ENCODE assay signal across 8 cellular contexts in the genomic region with DNA sequence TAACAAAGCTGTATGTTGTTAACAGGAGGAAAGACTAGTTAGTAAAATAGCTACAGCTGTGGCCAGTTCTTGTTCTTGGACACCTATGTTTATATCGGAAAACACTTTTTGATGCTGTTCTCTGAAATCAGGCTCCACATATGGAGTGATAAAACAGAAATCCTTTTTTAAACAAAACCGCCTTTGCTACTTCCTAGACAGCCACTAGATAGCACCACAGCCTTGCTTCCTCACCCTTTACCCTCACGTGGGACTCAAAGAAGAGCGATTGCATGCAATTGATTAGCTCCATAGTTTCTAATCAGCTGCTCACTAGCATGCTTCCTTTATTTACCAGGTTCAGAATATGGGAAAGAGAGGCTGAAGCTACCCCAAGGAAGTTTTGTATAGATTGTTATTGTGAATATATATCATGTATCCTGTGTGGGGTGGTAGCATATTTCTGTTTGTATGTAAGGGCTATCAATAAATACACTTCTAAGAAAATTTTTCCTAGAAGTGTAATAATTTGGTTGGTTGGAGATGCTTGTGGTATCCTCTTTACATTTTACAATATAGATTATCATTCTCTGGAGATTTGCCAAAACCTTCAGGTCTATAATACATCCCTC. TPM values are rescaled to one million over a fixed set of nuclear protein-coding genes. Genes with fewer than 3 reads are reported as not detected.
A peak's percentile ranks its signal among the peaks of the same experiment; 100 is the strongest.
DNase-seq lines count a peak whose midpoint lies in the region; ATAC-seq and TF ChIP-seq lines count a peak whose summit lies in the region.

No MANE protein-coding gene starts in this region.

- no peak overlapping the region for H3K27ac ChIP-seq in foreskin keratinocyte

- H3K9me3 ChIP-seq in T-helper 17 cell (ENCODE audit: control insufficient read depth, low read length, poor library complexity, severe bottlenecking), result no peaks in the 10 kb centered on the region

- TF ChIP-seq CTCF in foreskin keratinocyte (conservative IDR thresholded peaks at IDR 0.05) (peak; percentile 82), omental fat pad (IDR thresholded peaks at IDR 0.05) (no peak)

- H3K27ac Mint-ChIP-seq in T-helper 17 cell, result no peak overlapping the region
- H3K27ac Mint-ChIP-seq in stimulated activated effector memory CD8-positive, alpha-beta T cell treated with anti-CD3 and anti-CD28 coated beads, Interleukin-12 subunit alpha, Interleukin-12 subunit beta, amount 100 ng/mL, for 72 hours, result no peak overlapping the region
- no peak overlapping the region for H3K27ac Mint-ChIP-seq in activated T-helper 2 cell treated with anti-CD3 and anti-CD28 coated beads, Interferon-gamma antibody, Interleukin-2, Interleukin-4, amounts not matched to agents 10 μg/mL and 5 μg/mL and 100 μg/mL, durations not matched to agents 14 hours and 24 hours and 36 hours

- H3K4me1 Mint-ChIP-seq in T-helper 17 cell, result peaks cover 6% of the 10 kb centered on the region
- H3K4me1 Mint-ChIP-seq in stimulated activated effector memory CD8-positive, alpha-beta T cell treated with anti-CD3 and anti-CD28 coated beads, Interleukin-12 subunit alpha, Interleukin-12 subunit beta, amount 100 ng/mL, for 72 hours, result peaks cover 5% of the 10 kb centered on the region
- peaks cover 12% of the 10 kb centered on the region for H3K4me1 Mint-ChIP-seq in activated T-helper 2 cell treated with anti-CD3 and anti-CD28 coated beads, Interferon-gamma antibody, Interleukin-2, Interleukin-4, amounts not matched to agents 10 μg/mL and 5 μg/mL and 100 μg/mL, durations not matched to agents 14 hours and 24 hours and 36 hours (ENCODE audit: low read depth)

- intact Hi-C loops in activated T-helper 2 cell treated with anti-CD3 and anti-CD28 coated beads, Interferon-gamma antibody, Interleukin-2, Interleukin-4, amounts not matched to agents 10 μg/mL and 5 μg/mL and 100 μg/mL, durations not matched to agents 14 hours and 24 hours and 36 hours (cut with micrococcal nuclease), result loop anchor here (2.0 kb wide), 2 partner anchors 45 to 263 kb away; a partner anchor contains a TSS

- no peaks in the 10 kb centered on the region for H3K4me1 ChIP-seq in foreskin keratinocyte

- DNase-seq in NCI-H2196 (lab: John Stamatoyannopoulos, UW; ENCODE audit: unreplicated experiment) (peak; percentile 2), NCI-H2196 treated with DMSO at 0.1 percent for 48 hours (lab: John Stamatoyannopoulos, UW; ENCODE audit: unreplicated experiment) (no peak), NAMALWA (ENCODE audit: low spot score) (peak; percentile 74), T-helper 17 cell (no peak), foreskin keratinocyte (peak in 1 of 2 donors; percentile 37), omental fat pad (ENCODE audit: low spot score) (no peak)
- DNase-seq in stimulated activated effector memory CD8-positive, alpha-beta T cell treated with anti-CD3 and anti-CD28 coated beads, Interleukin-12 subunit alpha, Interleukin-12 subunit beta, amount 100 ng/mL, for 72 hours (ENCODE audit: low spot score in 2 of 2), result no peak
- no peak for DNase-seq in activated T-helper 2 cell treated with anti-CD3 and anti-CD28 coated beads, Interferon-gamma antibody, Interleukin-2, Interleukin-4, amounts not matched to agents 10 μg/mL and 5 μg/mL and 100 μg/mL, durations not matched to agents 14 hours and 24 hours and 36 hours (ENCODE audit: low spot score)

- H3K9me3 Mint-ChIP-seq in stimulated activated effector memory CD8-positive, alpha-beta T cell treated with anti-CD3 and anti-CD28 coated beads, Interleukin-12 subunit alpha, Interleukin-12 subunit beta, amount 100 ng/mL, for 72 hours, result no peaks in the 10 kb centered on the region
- H3K9me3 Mint-ChIP-seq in activated T-helper 2 cell treated with anti-CD3 and anti-CD28 coated beads, Interferon-gamma antibody, Interleukin-2, Interleukin-4, amounts not matched to agents 10 μg/mL and 5 μg/mL and 100 μg/mL, durations not matched to agents 14 hours and 24 hours and 36 hours, result no peaks in the 10 kb centered on the region

- H3K36me3 Mint-ChIP-seq in T-helper 17 cell (ENCODE audit: low read depth), result no peaks in the 10 kb centered on the region
- no peaks in the 10 kb centered on the region for H3K36me3 Mint-ChIP-seq in stimulated activated effector memory CD8-positive, alpha-beta T cell treated with anti-CD3 and anti-CD28 coated beads, Interleukin-12 subunit alpha, Interleukin-12 subunit beta, amount 100 ng/mL, for 72 hours
- no peaks in the 10 kb centered on the region for H3K36me3 Mint-ChIP-seq in activated T-helper 2 cell treated with anti-CD3 and anti-CD28 coated beads, Interferon-gamma antibody, Interleukin-2, Interleukin-4, amounts not matched to agents 10 μg/mL and 5 μg/mL and 100 μg/mL, durations not matched to agents 14 hours and 24 hours and 36 hours (ENCODE audit: low read depth)

- H3K27me3 Mint-ChIP-seq in T-helper 17 cell, result peaks cover 23% of the 10 kb centered on the region
- H3K27me3 Mint-ChIP-seq in activated T-helper 2 cell treated with anti-CD3 and anti-CD28 coated beads, Interferon-gamma antibody, Interleukin-2, Interleukin-4, amounts not matched to agents 10 μg/mL and 5 μg/mL and 100 μg/mL, durations not matched to agents 14 hours and 24 hours and 36 hours (ENCODE audit: low read depth), result peaks cover 14% of the 10 kb centered on the region

- H3K27me3 ChIP-seq in foreskin keratinocyte, result no peaks in the 10 kb centered on the region

- ATAC-seq in T-helper 17 cell (peak; percentile 53), foreskin keratinocyte (peak; percentile 19), omental fat pad (ENCODE audit: low FRiP score) (no peak)
- ATAC-seq in stimulated activated effector memory CD8-positive, alpha-beta T cell treated with anti-CD3 and anti-CD28 coated beads, Interleukin-12 subunit alpha, Interleukin-12 subunit beta, amount 100 ng/mL, for 72 hours, result no peak

- no peak overlapping the region for H3K4me3 Mint-ChIP-seq in T-helper 17 cell
- peak overlapping the region; percentile 22 for H3K4me3 Mint-ChIP-seq in stimulated activated effector memory CD8-positive, alpha-beta T cell treated with anti-CD3 and anti-CD28 coated beads, Interleukin-12 subunit alpha, Interleukin-12 subunit beta, amount 100 ng/mL, for 72 hours
- no peak overlapping the region for H3K4me3 Mint-ChIP-seq in activated T-helper 2 cell treated with anti-CD3 and anti-CD28 coated beads, Interferon-gamma antibody, Interleukin-2, Interleukin-4, amounts not matched to agents 10 μg/mL and 5 μg/mL and 100 μg/mL, durations not matched to agents 14 hours and 24 hours and 36 hours (ENCODE audit: low read depth)

RNA-seq across cellular contexts. Expression of a gene that starts 4.3 kb away (rescaled TPM):
- 1 to 10 TPM; 8.6 to 9.1 TPM for total RNA-seq in T-helper 17 cell
- total RNA-seq in foreskin keratinocyte, result 19.7 and 21.9 TPM in 2 replicates
- polyA plus RNA-seq in foreskin keratinocyte, result 13.3 and 17.5 TPM in 2 replicates
- total RNA-seq in activated T-helper 2 cell treated with anti-CD3 and anti-CD28 coated beads, Interferon-gamma antibody, Interleukin-2, Interleukin-4, amounts not matched to agents 10 μg/mL and 5 μg/mL and 100 μg/mL, durations not matched to agents 14 hours and 24 hours and 36 hours, result 22.7 and 23.4 TPM in 2 replicates
- total RNA-seq in omental fat pad, result 10 to 100 TPM; 16.8 to 25.2 (median 22.4) TPM

RNA-seq across cellular contexts. Expression of a gene that starts 11.4 kb away (rescaled TPM):
- total RNA-seq in T-helper 17 cell (not detected), foreskin keratinocyte (not detected in 2 replicates), omental fat pad (not detected)
- polyA plus RNA-seq in foreskin keratinocyte, result not detected in 2 replicates
- total RNA-seq in activated T-helper 2 cell treated with anti-CD3 and anti-CD28 coated beads, Interferon-gamma antibody, Interleukin-2, Interleukin-4, amounts not matched to agents 10 μg/mL and 5 μg/mL and 100 μg/mL, durations not matched to agents 14 hours and 24 hours and 36 hours, result not detected in 2 replicates

RNA-seq across cellular contexts. Expression of a gene that starts 34.0 kb away (rescaled TPM):
- total RNA-seq in T-helper 17 cell (not detected), foreskin keratinocyte (not detected in 2 replicates), omental fat pad (10 to 100 TPM in 1 of 4 donors, 1 to 10 TPM in 3; 4.6 to 50.0 (median 7.6) TPM)
- polyA plus RNA-seq in foreskin keratinocyte, result not detected in 2 replicates
- total RNA-seq in activated T-helper 2 cell treated with anti-CD3 and anti-CD28 coated beads, Interferon-gamma antibody, Interleukin-2, Interleukin-4, amounts not matched to agents 10 μg/mL and 5 μg/mL and 100 μg/mL, durations not matched to agents 14 hours and 24 hours and 36 hours, result not detected in 2 replicates

RNA-seq across cellular contexts. Expression of a gene that starts 42.8 kb away (rescaled TPM):
- total RNA-seq in T-helper 17 cell, result not detected
- total RNA-seq in foreskin keratinocyte, result not detected in 2 replicates
- polyA plus RNA-seq in foreskin keratinocyte, result not detected in 2 replicates
- total RNA-seq in activated T-helper 2 cell treated with anti-CD3 and anti-CD28 coated beads, Interferon-gamma antibody, Interleukin-2, Interleukin-4, amounts not matched to agents 10 μg/mL and 5 μg/mL and 100 μg/mL, durations not matched to agents 14 hours and 24 hours and 36 hours, result not detected in 2 replicates
- not detected for total RNA-seq in omental fat pad

RNA-seq across cellular contexts. Expression of a gene that starts 44.0 kb away (rescaled TPM):
- 10 to 100 TPM; 42.4 to 48.6 TPM for total RNA-seq in T-helper 17 cell
- 71.2 and 71.5 TPM in 2 replicates for total RNA-seq in foreskin keratinocyte
- polyA plus RNA-seq in foreskin keratinocyte, result 68.1 and 74.6 TPM in 2 replicates
- 61.4 and 63.1 TPM in 2 replicates for total RNA-seq in activated T-helper 2 cell treated with anti-CD3 and anti-CD28 coated beads, Interferon-gamma antibody, Interleukin-2, Interleukin-4, amounts not matched to agents 10 μg/mL and 5 μg/mL and 100 μg/mL, durations not matched to agents 14 hours and 24 hours and 36 hours
- 10 to 100 TPM; 72.9 to 93.9 (median 84.7) TPM for total RNA-seq in omental fat pad

Comparison
In these comparisons a context has a peak if more than half of its experiments do, and no peak if none do; other contexts are left out.
1. DNase-seq: peak in NCI-H2196 (single experiment) and NAMALWA (single experiment); none in NCI-H2196 treated with DMSO at 0.1 percent for 48 hours (single experiment), T-helper 17 cell (0 of 3), stimulated activated effector memory CD8-positive, alpha-beta T cell treated with anti-CD3 and anti-CD28 coated beads, Interleukin-12 subunit alpha, Interleukin-12 subunit beta, amount 100 ng/mL, for 72 hours (0 of 2), activated T-helper 2 cell treated with anti-CD3 and anti-CD28 coated beads, Interferon-gamma antibody, Interleukin-2, Interleukin-4, amounts not matched to agents 10 μg/mL and 5 μg/mL and 100 μg/mL, durations not matched to agents 14 hours and 24 hours and 36 hours (single experiment) and omental fat pad (single experiment).
2. ATAC-seq: peak in T-helper 17 cell (single experiment) and foreskin keratinocyte (single experiment); none in stimulated activated effector memory CD8-positive, alpha-beta T cell treated with anti-CD3 and anti-CD28 coated beads, Interleukin-12 subunit alpha, Interleukin-12 subunit beta, amount 100 ng/mL, for 72 hours (single experiment) and omental fat pad (single experiment).